ENCODE assay signal across 12 cellular contexts in genomic region chr10:132904814-132905649, GRCh38. TPM values are rescaled to one million over a fixed set of nuclear protein-coding genes. Genes with fewer than 3 reads are reported as not detected.
DNase-seq lines count a peak whose midpoint lies in the region; ATAC-seq and TF ChIP-seq lines count a peak whose summit lies in the region.
"Had no signal": no experiment of that assay in that cellular context is flagged by ENCODE, and none has a peak within 500 bp of the region (broad histone marks: within the 10 kb centered on the region; RNA-seq: fewer than 3 reads in every experiment).

No MANE protein-coding gene starts in this region.

- no peak for TF ChIP-seq CTCF in SK-N-SH (IDR thresholded peaks at IDR 0.05)

- peaks cover 5% of the 10 kb centered on the region for H3K4me1 ChIP-seq in NT2/D1 (ENCODE audit: insufficient read depth, insufficient read length)
- no peaks in the 10 kb centered on the region for H3K4me1 ChIP-seq in SK-N-SH (ENCODE audit: control insufficient read depth in 1 of 2, insufficient read depth in 2 of 2, low read depth in 1 of 2, low read length in 1 of 2)
- H3K4me1 ChIP-seq: tibial nerve had no signal

- no peaks in the 10 kb centered on the region for H3K36me3 ChIP-seq in NT2/D1 (ENCODE audit: insufficient read depth, insufficient read length, low read length)
- no peaks in the 10 kb centered on the region for H3K36me3 ChIP-seq in SK-N-SH (replicated peaks in 1 of 2; ENCODE audit: control insufficient read depth in 1 of 2, insufficient read depth in 2 of 2, low read length in 1 of 2)
- H3K36me3 ChIP-seq: tibial nerve had no signal

- no peaks in the 10 kb centered on the region for H4K20me1 ChIP-seq in SK-N-SH (ENCODE audit: insufficient read depth)

- no peaks in the 10 kb centered on the region for H3K9me2 ChIP-seq in SK-N-SH

- H3K27me3 ChIP-seq in NT2/D1 (ENCODE audit: insufficient read depth, insufficient read length): no peaks in the 10 kb centered on the region
- H3K27me3 ChIP-seq in SK-N-SH (ENCODE audit: insufficient read depth): no peaks in the 10 kb centered on the region; the same call in 1 of the 2 replicates
- H3K27me3 ChIP-seq: tibial nerve had no signal

- TF ChIP-seq EP300 in SK-N-SH (IDR thresholded peaks at IDR 0.05; ENCODE audit: borderline replicate concordance in 1 of 2, low read depth in 1 of 2, low read length in 1 of 2): no peak

- no peak overlapping the region for H2AFZ ChIP-seq in SK-N-SH (ENCODE audit: low read depth)

- peak; percentile 73 for ATAC-seq in activated naive CD8-positive, alpha-beta T cell treated with anti-CD3 and anti-CD28 coated beads, Interleukin-2, amount 50 U/mL, for 24 hours
- ATAC-seq in GM18502 (IDR thresholded peaks at IDR 0.05; ENCODE audit: poor library complexity, unreplicated experiment): no peak

- H3K4me3 ChIP-seq in NT2/D1 (ENCODE audit: insufficient read length, low read depth) (no peak overlapping the region), SK-N-SH (ENCODE audit: low read depth in 2 of 2, low read length in 1 of 2) (no peak overlapping the region)
- H3K4me3 ChIP-seq: tibial nerve had no signal

- CTCF ChIA-PET in SK-N-SH (lab: Yijun Ruan, JAX): interaction anchor here (0.6 to 5.5 kb wide), 21 partner anchors 10 to 366 kb away, joined by 3 to 43 read pairs (median 5); partner anchors contain the start of gene ADGRA1

- H3K9ac ChIP-seq in NT2/D1 (ENCODE audit: insufficient read length, low read depth): peak overlapping the region; percentile 8
- H3K9ac ChIP-seq in SK-N-SH: no peak overlapping the region
- H3K9ac ChIP-seq: KMS-11 had no signal

- H3K4me1 Mint-ChIP-seq in activated naive CD8-positive, alpha-beta T cell treated with anti-CD3 and anti-CD28 coated beads, Interleukin-2, amount 50 U/mL, for 24 hours: peaks cover 16% of the 10 kb centered on the region

- H3K9me3 Mint-ChIP-seq in activated naive CD8-positive, alpha-beta T cell treated with anti-CD3 and anti-CD28 coated beads, Interleukin-2, amount 50 U/mL, for 24 hours: peaks cover 6% of the 10 kb centered on the region

- POLR2A ChIA-PET in SK-N-SH (lab: Yijun Ruan, JAX): no interaction called here

- H3K9me3 ChIP-seq in NT2/D1 (ENCODE audit: insufficient read depth, low read length) (peaks cover 8% of the 10 kb centered on the region; the same call in 1 of the 2 replicates), SK-N-SH (no peaks in the 10 kb centered on the region)

- H3K27ac Mint-ChIP-seq in activated naive CD8-positive, alpha-beta T cell treated with anti-CD3 and anti-CD28 coated beads, Interleukin-2, amount 50 U/mL, for 24 hours: peak overlapping the region; percentile 5
- H3K27ac Mint-ChIP-seq: H9 had no signal

- H3K79me2 ChIP-seq in SK-N-SH (ENCODE audit: insufficient read depth): no peaks in the 10 kb centered on the region

- H3K4me3 Mint-ChIP-seq in activated naive CD8-positive, alpha-beta T cell treated with anti-CD3 and anti-CD28 coated beads, Interleukin-2, amount 50 U/mL, for 24 hours: peak overlapping the region; percentile 3
- H3K4me3 Mint-ChIP-seq: H9 had no signal

- H3K4me2 ChIP-seq in SK-N-SH: no peak overlapping the region
- H3K4me2 ChIP-seq: KMS-11 had no signal

- H3K27me3 Mint-ChIP-seq in activated naive CD8-positive, alpha-beta T cell treated with anti-CD3 and anti-CD28 coated beads, Interleukin-2, amount 50 U/mL, for 24 hours: peaks cover 21% of the 10 kb centered on the region

- no peak overlapping the region for H3K27ac ChIP-seq in SK-N-SH (ENCODE audit: low read depth in 2 of 2, low read length in 1 of 2)
- H3K27ac ChIP-seq: C4-2B, KMS-11, tibial nerve had no signal

- TF ChIP-seq RAD21 in SK-N-SH (IDR thresholded peaks at IDR 0.05; ENCODE audit: low read length): no peak

- H3K36me3 Mint-ChIP-seq in activated naive CD8-positive, alpha-beta T cell treated with anti-CD3 and anti-CD28 coated beads, Interleukin-2, amount 50 U/mL, for 24 hours (ENCODE audit: low read depth): no peaks in the 10 kb centered on the region

- H3F3A ChIP-seq in SK-N-SH (replicated peaks; ENCODE audit: insufficient read depth): no peaks in the 10 kb centered on the region

- peak; percentile 34 for DNase-seq in Daoy (ENCODE audit: low read depth)
- no peak for DNase-seq in NT2/D1 (ENCODE audit: low read depth, low spot score)
- peak; percentile 67 for DNase-seq in activated naive CD8-positive, alpha-beta T cell treated with anti-CD3 and anti-CD28 coated beads, Interleukin-2, amount 50 U/mL, for 24 hours
- DNase-seq in stimulated activated CD4-positive, alpha-beta T cell treated with anti-CD3 and anti-CD28 coated beads, Interleukin-2, amount 100 ng/mL, for 48 hours: peak; percentile 14 to 16
- DNase-seq in SK-N-SH: no peak
- DNase-seq in NCI-H510A (lab: John Stamatoyannopoulos, UW): no peak
- DNase-seq: activated CD4-positive, CD25-positive, alpha-beta regulatory T cell had no signal

- 67% methylated on average over 20 of the region's 21 CpGs for WGBS in SK-N-SH (ENCODE audit: low lambda C conversion rate)

TF ChIP-seq in SK-N-SH, 30 proteins besides CTCF, POLR2A, EP300 and RAD21 (continues in another document):
- TF ChIP-seq RFX5 (IDR thresholded peaks at IDR 0.05; ENCODE audit: low read length) (no peak), TAF1 (IDR thresholded peaks at IDR 0.05; ENCODE audit: borderline replicate concordance, low read depth, low read length) (no peak), ELF1 (IDR thresholded peaks at IDR 0.05) (no peak), NRF1 (IDR thresholded peaks at IDR 0.05; ENCODE audit: low read depth, low read length) (no peak), EZH2phosphoT487 (IDR thresholded peaks at IDR 0.05; ENCODE audit: borderline replicate concordance, low read depth) (no peak), CHD2 (IDR thresholded peaks at IDR 0.05; ENCODE audit: low read length, partially characterized antibody) (no peak), JUND (IDR thresholded peaks at IDR 0.05) (no peak), RXRA (IDR thresholded peaks at IDR 0.05; ENCODE audit: borderline replicate concordance, low read depth) (no peak), FOXM1 (IDR thresholded peaks at IDR 0.05; ENCODE audit: low read depth) (no peak), REST (IDR thresholded peaks at IDR 0.05; ENCODE audit: low read depth, low read length) (no peak), MXI1 (IDR thresholded peaks at IDR 0.05; ENCODE audit: low read depth, low read length) (no peak), PBX3 (IDR thresholded peaks at IDR 0.05) (no peak)
- TF ChIP-seq, protein P1, sequence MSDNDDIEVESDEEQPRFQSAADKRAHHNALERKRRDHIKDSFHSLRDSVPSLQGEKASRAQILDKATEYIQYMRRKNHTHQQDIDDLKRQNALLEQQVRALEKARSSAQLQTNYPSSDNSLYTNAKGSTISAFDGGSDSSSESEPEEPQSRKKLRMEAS (IDR thresholded peaks at IDR 0.05; ENCODE audit: low read depth): no peak
- TF ChIP-seq, protein P2, sequence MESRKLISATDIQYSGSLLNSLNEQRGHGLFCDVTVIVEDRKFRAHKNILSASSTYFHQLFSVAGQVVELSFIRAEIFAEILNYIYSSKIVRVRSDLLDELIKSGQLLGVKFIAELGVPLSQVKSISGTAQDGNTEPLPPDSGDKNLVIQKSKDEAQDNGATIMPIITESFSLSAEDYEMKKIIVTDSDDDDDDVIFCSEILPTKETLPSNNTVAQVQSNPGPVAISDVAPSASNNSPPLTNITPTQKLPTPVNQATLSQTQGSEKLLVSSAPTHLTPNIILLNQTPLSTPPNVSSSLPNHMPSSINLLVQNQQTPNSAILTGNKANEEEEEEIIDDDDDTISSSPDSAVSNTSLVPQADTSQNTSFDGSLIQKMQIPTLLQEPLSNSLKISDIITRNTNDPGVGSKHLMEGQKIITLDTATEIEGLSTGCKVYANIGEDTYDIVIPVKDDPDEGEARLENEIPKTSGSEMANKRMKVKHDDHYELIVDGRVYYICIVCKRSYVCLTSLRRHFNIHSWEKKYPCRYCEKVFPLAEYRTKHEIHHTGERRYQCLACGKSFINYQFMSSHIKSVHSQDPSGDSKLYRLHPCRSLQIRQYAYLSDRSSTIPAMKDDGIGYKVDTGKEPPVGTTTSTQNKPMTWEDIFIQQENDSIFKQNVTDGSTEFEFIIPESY (IDR thresholded peaks at IDR 0.05; ENCODE audit: borderline replicate concordance, low read depth): no peak

RNA-seq across cellular contexts. Expression of gene CFAP46, which starts 37.3 kb away (rescaled TPM):
- total RNA-seq in Daoy (2014; rRNA removed; shearing (Covaris generic)): 3.9 and 4.4 TPM in 2 replicates
- polyA plus RNA-seq in SK-N-SH (2012; rRNA removed): 3.9 and 4.9 TPM in 2 replicates
- polyA plus RNA-seq in SK-N-SH (2012; cell fraction: cytosol; rRNA removed): 3.8 and 4.1 TPM in 2 replicates
- polyA plus RNA-seq in SK-N-SH (2012; cell fraction: nucleus; rRNA removed): 9.4 and 11.4 TPM in 2 replicates

Comparison
In these comparisons a context has a peak if more than half of its experiments do, and no peak if none do; other contexts are left out.
1. DNase-seq: peak in Daoy (single experiment), activated naive CD8-positive, alpha-beta T cell treated with anti-CD3 and anti-CD28 coated beads, Interleukin-2, amount 50 U/mL, for 24 hours (single experiment) and stimulated activated CD4-positive, alpha-beta T cell treated with anti-CD3 and anti-CD28 coated beads, Interleukin-2, amount 100 ng/mL, for 48 hours (2 of 2); none in NT2/D1 (single experiment), SK-N-SH (single experiment) and NCI-H510A (single experiment).